In genomic region chr19:51064534-51065220, GRCh38 we compare ENCODE assay signal across 10 cellular contexts. TPM values are rescaled to one million over a fixed set of nuclear protein-coding genes. Genes with fewer than 3 reads are reported as not detected.
DNase-seq lines count a peak whose midpoint lies in the region; ATAC-seq, FAIRE-seq and TF ChIP-seq lines count a peak whose summit lies in the region.
"Had no signal": no experiment of that assay in that cellular context is flagged by ENCODE, and none has a peak within 500 bp of the region (broad histone marks: within the 10 kb centered on the region; RNA-seq: fewer than 3 reads in every experiment).

Gene KLK13 (minus strand): TSS chr19:51065092. CDS start chr19:51065067, 25 bp downstream.

- H3K27me3 Mint-ChIP-seq in Calu3 (ENCODE audit: unreplicated experiment), result peaks cover 54% of the 10 kb centered on the region

- TF ChIP-seq POLR2A in gastrocnemius medialis (IDR thresholded peaks at IDR 0.05), result no peak

- H3K4me3 ChIP-seq in right cardiac atrium (ENCODE audit: low read length) (peak within 1 kb of the TSS; percentile 27), pancreas (peak within 1 kb of the TSS in 2 of 4 donors; percentile 27 to 44), gastrocnemius medialis (peak within 1 kb of the TSS in 1 of 4 donors; percentile 17)

- H3K36me3 ChIP-seq in pancreas (no peaks in the 10 kb centered on the region), gastrocnemius medialis (no peaks in the 10 kb centered on the region)

- DNase-seq in Calu3, result peak; percentile 24
- DNase-seq in SW480 (ENCODE audit: low spot score), result peak; percentile 82
- DNase-seq in right cardiac atrium, result peak; percentile 46 to 82 (median 76)
- peak; percentile 66 to 89 (median 76) for DNase-seq in pancreas
- no peak for DNase-seq in NCI-H2196 treated with DMSO at 0.1 percent for 48 hours (lab: John Stamatoyannopoulos, UW; ENCODE audit: unreplicated experiment)
- no peak for DNase-seq in gastrocnemius medialis
- DNase-seq: foreskin melanocyte; stimulated activated CD4-positive, alpha-beta T cell treated with anti-CD3 and anti-CD28 coated beads, Interleukin-4, amount 100 ng/mL, for 24 hours had no signal

- no peaks in the 10 kb centered on the region for H3K27me3 ChIP-seq in right cardiac atrium (ENCODE audit: control insufficient read depth, insufficient read depth)
- no peaks in the 10 kb centered on the region for H3K27me3 ChIP-seq in pancreas
- H3K27me3 ChIP-seq in gastrocnemius medialis, result peaks cover 4 to 18% (median 11%) of the 10 kb centered on the region in 3 donors

- WGBS in right cardiac atrium, result 13% methylated on average over 38 of the region's 38 CpGs
- 16% methylated on average over 34 to 38 of the region's 38 CpGs for WGBS in pancreas, 2 donors

- H3K27ac ChIP-seq in right cardiac atrium (ENCODE audit: low read length) (no peak within 1 kb of the TSS), pancreas (no peak within 1 kb of the TSS), gastrocnemius medialis (no peak within 1 kb of the TSS)

- H3K27ac Mint-ChIP-seq in Calu3 (ENCODE audit: unreplicated experiment), result no peak within 1 kb of the TSS

- no peak for TF ChIP-seq CTCF in Calu3 (IDR thresholded peaks at IDR 0.05; ENCODE audit: unreplicated experiment)
- TF ChIP-seq CTCF in pancreas (IDR thresholded peaks at IDR 0.05), result no peak
- no peak for TF ChIP-seq CTCF in gastrocnemius medialis (IDR thresholded peaks at IDR 0.05 in 4 of 5, conservative IDR thresholded peaks at IDR 0.05 in 1 of 5)

- H3K4me1 Mint-ChIP-seq in Calu3 (ENCODE audit: low read depth, unreplicated experiment), result no peaks in the 10 kb centered on the region

- CTCF ChIA-PET in Calu3 (lab: Charles Lee), result interaction anchor here (0.7 to 0.9 kb wide), 2 partner anchors 12 to 44 kb away, joined by 4 read pairs; no protein-coding TSS in a partner anchor

- peak within 1 kb of the TSS; percentile 56 for H3K4me3 Mint-ChIP-seq in Calu3 (ENCODE audit: low read depth, unreplicated experiment)

- intact Hi-C loops in Calu3 (cut with micrococcal nuclease; ENCODE audit: unreplicated experiment) (no loop called here), right cardiac atrium (cut with DNase I) (no loop called here), pancreas (cut with DNase I) (no loop called here), gastrocnemius medialis (cut with DNase I; ENCODE audit: low total_unique reads) (no loop called here)

- peaks cover 12% of the 10 kb centered on the region for H3K9me3 Mint-ChIP-seq in Calu3 (ENCODE audit: low read depth, unreplicated experiment)

- ATAC-seq in right cardiac atrium (peak; percentile 81 to 91), pancreas (peak; percentile 75 to 91 (median 84)), HG02588 (IDR thresholded peaks at IDR 0.05; ENCODE audit: unreplicated experiment) (no peak), HG03159 (IDR thresholded peaks at IDR 0.05; ENCODE audit: unreplicated experiment) (no peak), gastrocnemius medialis (no peak)

- H3K36me3 Mint-ChIP-seq in Calu3 (ENCODE audit: insufficient read depth, unreplicated experiment), result no peaks in the 10 kb centered on the region

- in situ Hi-C loops in gastrocnemius medialis (cut with MboI; ENCODE audit: low sequenced_read_pairs in 4 of 4), result no loop called here

- H3K4me1 ChIP-seq in right cardiac atrium (ENCODE audit: control insufficient read depth, insufficient read depth, low read length) (peaks cover 3% of the 10 kb centered on the region), pancreas (peaks cover 0 to 5% (median 4%) of the 10 kb centered on the region in 3 donors), gastrocnemius medialis (no peaks in the 10 kb centered on the region)

- no TSS peak for BruUV-seq in Calu3 (replicated peaks; lab: Mats Ljungman, UMichigan)

- no peak for FAIRE-seq in pancreas (lab: Jason Lieb, UNC)

- H3K9me3 ChIP-seq in right cardiac atrium (ENCODE audit: control insufficient read depth, low read length), result no peaks in the 10 kb centered on the region
- no peaks in the 10 kb centered on the region for H3K9me3 ChIP-seq in pancreas
- H3K9me3 ChIP-seq in gastrocnemius medialis, result no peaks in the 10 kb centered on the region

RNA-seq across cellular contexts. Expression of gene KLK13, which starts in this region (rescaled TPM):
- total RNA-seq in Calu3 (2022) (not detected in 2 replicates), right cardiac atrium (not detected), pancreas (1 to 10 TPM in 4 of 6 donors, under 1 TPM in 1, not detected in 1; 0.59 to 5.3 (median 1.3) TPM), gastrocnemius medialis (not detected)
- polyA plus RNA-seq in right cardiac atrium (0.20 TPM), pancreas (1 to 10 TPM; 2.8 to 6.4 TPM)

Comparison
In these comparisons a context has a peak if more than half of its experiments do, and no peak if none do; other contexts are left out.
1. Peak in DNase-seq in Calu3; RNA of the gene not detected or under 1 TPM.
2. Peak in DNase-seq, ATAC-seq and H3K4me3 ChIP-seq in right cardiac atrium; RNA of the gene not detected or under 1 TPM.
3. DNase-seq: peak in SW480 (single experiment) and pancreas (6 of 6); none in NCI-H2196 treated with DMSO at 0.1 percent for 48 hours (single experiment) and gastrocnemius medialis (0 of 2).
4. ATAC-seq: peak in pancreas (4 of 4); none in HG02588 (single experiment), HG03159 (single experiment) and gastrocnemius medialis (0 of 2).